1 cellular context compared by ENCODE assay signal in the genomic region with DNA sequence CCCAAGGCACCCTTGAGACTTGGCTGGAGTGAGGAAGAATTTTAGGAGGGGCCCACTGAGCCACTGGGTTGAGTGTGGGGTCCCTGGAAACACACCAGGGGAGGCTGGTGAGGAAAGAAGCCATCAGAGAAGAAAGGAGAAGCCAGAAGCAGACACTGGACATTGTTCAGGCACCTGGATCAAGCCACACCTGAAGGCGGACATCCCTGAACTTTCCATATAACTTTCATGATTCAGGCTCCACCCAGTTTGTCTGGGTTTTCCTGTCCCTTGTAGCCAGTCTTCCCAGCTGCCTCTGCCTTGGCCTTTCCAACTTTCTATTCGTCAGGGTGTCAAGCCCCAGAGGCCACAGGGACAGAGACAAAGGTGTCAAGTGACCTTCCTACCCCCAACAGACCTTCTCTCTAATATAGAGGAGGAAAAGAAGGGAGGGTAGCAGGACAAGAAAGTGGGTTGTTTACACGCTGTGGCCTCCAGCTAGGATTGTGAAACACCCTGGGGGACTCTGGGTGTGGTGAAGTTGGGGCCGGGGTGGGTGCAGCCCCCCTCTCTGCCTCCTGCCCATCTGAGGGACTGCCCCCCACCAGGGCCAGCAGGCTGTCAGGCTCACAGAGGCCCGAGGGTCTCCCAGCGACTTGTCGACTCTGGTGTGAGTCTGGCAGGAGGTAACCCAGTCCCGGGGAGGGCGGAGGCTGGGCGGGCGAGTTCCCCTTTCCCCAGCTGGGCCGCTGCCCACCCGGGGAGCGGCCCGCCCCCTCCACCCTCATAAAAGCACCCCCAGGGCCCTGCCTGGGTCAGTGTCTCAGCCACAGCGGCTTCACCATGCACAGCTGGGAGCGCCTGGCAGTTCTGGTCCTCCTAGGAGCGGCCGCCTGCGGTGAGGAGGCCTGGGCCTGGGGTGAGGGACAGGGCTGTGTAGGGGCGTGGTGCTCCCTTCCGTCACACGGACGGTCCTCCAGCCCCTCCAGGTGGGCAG.
TF ChIP-seq lines count a peak whose summit lies in the region.

CFD (plus strand) TSS at position 797 of the 976 bp plus-strand sequence; CDS start at position 823, 26 bp downstream.

TF ChIP-seq in WTC11, 78 proteins besides CTCF, POLR2A, EP300 and RAD21 (continued from another document):
- TF ChIP-seq FOXP4 (CRISPR knock-in tag; IDR thresholded peaks at IDR 0.05): no peak
